Comparison of ENCODE assay signal across 14 cellular contexts in genomic region chr3:191138937-191139336, GRCh38.
A peak's percentile ranks its signal among the peaks of the same experiment; 100 is the strongest.
DNase-seq lines count a peak whose midpoint lies in the region; ATAC-seq, FAIRE-seq and TF ChIP-seq lines count a peak whose summit lies in the region.
"Had no signal": no experiment of that assay in that cellular context is flagged by ENCODE, and none has a peak within 500 bp of the region (broad histone marks: within the 10 kb centered on the region; RNA-seq: fewer than 3 reads in every experiment).

No MANE protein-coding gene starts in this region.

- no peaks in the 10 kb centered on the region for H4K20me1 ChIP-seq in astrocyte (ENCODE audit: insufficient read depth, low read length)

- no peak overlapping the region for H3K9ac ChIP-seq in astrocyte (ENCODE audit: low read length)

- H3K4me3 Mint-ChIP-seq in astrocyte (ENCODE audit: unreplicated experiment) = no peak overlapping the region
- H3K4me3 Mint-ChIP-seq in activated naive CD8-positive, alpha-beta T cell treated with anti-CD3 and anti-CD28 coated beads, Interleukin-2, amount 50 U/mL, for 24 hours = no peak overlapping the region
- H3K4me3 Mint-ChIP-seq: H9 had no signal

- no peaks in the 10 kb centered on the region for H3K36me3 ChIP-seq in astrocyte (ENCODE audit: insufficient read depth, low read length)

- peak; percentile 40 for ATAC-seq in GM18907 (IDR thresholded peaks at IDR 0.05; ENCODE audit: unreplicated experiment)
- peak; percentile 34 for ATAC-seq in GM21528 (IDR thresholded peaks at IDR 0.05; ENCODE audit: low FRiP score, unreplicated experiment)
- peak; percentile 33 for ATAC-seq in HG03175 (IDR thresholded peaks at IDR 0.05; ENCODE audit: unreplicated experiment)
- no peak for ATAC-seq in activated naive CD8-positive, alpha-beta T cell treated with anti-CD3 and anti-CD28 coated beads, Interleukin-2, amount 50 U/mL, for 24 hours
- no peak for ATAC-seq in HG03469 (IDR thresholded peaks at IDR 0.05; ENCODE audit: unreplicated experiment)

- no peak overlapping the region for H2AFZ ChIP-seq in astrocyte (ENCODE audit: low read depth, low read length)

- H3K9me3 Mint-ChIP-seq in astrocyte (ENCODE audit: unreplicated experiment) = no peaks in the 10 kb centered on the region
- H3K9me3 Mint-ChIP-seq in activated naive CD8-positive, alpha-beta T cell treated with anti-CD3 and anti-CD28 coated beads, Interleukin-2, amount 50 U/mL, for 24 hours = peaks cover 8% of the 10 kb centered on the region
- H3K9me3 Mint-ChIP-seq: H9 had no signal

- H3K27ac Mint-ChIP-seq in astrocyte (ENCODE audit: unreplicated experiment) = no peak overlapping the region
- no peak overlapping the region for H3K27ac Mint-ChIP-seq in activated naive CD8-positive, alpha-beta T cell treated with anti-CD3 and anti-CD28 coated beads, Interleukin-2, amount 50 U/mL, for 24 hours
- H3K27ac Mint-ChIP-seq: H9 had no signal

- H3K27me3 Mint-ChIP-seq in astrocyte (ENCODE audit: low read depth, unreplicated experiment) = no peaks in the 10 kb centered on the region
- H3K27me3 Mint-ChIP-seq in activated naive CD8-positive, alpha-beta T cell treated with anti-CD3 and anti-CD28 coated beads, Interleukin-2, amount 50 U/mL, for 24 hours = no peaks in the 10 kb centered on the region

- no peaks in the 10 kb centered on the region for H3K36me3 Mint-ChIP-seq in astrocyte (ENCODE audit: low read depth, unreplicated experiment)
- H3K36me3 Mint-ChIP-seq in activated naive CD8-positive, alpha-beta T cell treated with anti-CD3 and anti-CD28 coated beads, Interleukin-2, amount 50 U/mL, for 24 hours (ENCODE audit: low read depth) = no peaks in the 10 kb centered on the region

- no peak for TF ChIP-seq CTCF in astrocyte (IDR thresholded peaks at IDR 0.05; ENCODE audit: insufficient read depth, low read depth, low read length)

- H3K79me2 ChIP-seq in astrocyte (ENCODE audit: insufficient read depth, low read length) = no peaks in the 10 kb centered on the region

- H3K9me3 ChIP-seq in astrocyte (ENCODE audit: insufficient read depth, low read depth, low read length) = no peaks in the 10 kb centered on the region

- no peak for DNase-seq in astrocyte (ENCODE audit: low read depth)
- DNase-seq in activated naive CD8-positive, alpha-beta T cell treated with anti-CD3 and anti-CD28 coated beads, Interleukin-2, amount 50 U/mL, for 24 hours = no peak
- DNase-seq in ecto neural progenitor cell (ENCODE audit: low spot score) = no peak
- no peak for DNase-seq in NCI-H146 treated with DMSO at 0.1 percent for 48 hours (lab: John Stamatoyannopoulos, UW; ENCODE audit: unreplicated experiment)
- DNase-seq: activated gamma-delta T cell, H9, mesenchymal stem cell, NCI-H2171, substantia nigra had no signal

- no peaks in the 10 kb centered on the region for H3K27me3 ChIP-seq in astrocyte (ENCODE audit: insufficient read depth, low read length)

- FAIRE-seq in astrocyte (lab: Jason Lieb, UNC) = peak; percentile 70

- no peak overlapping the region for H3K4me2 ChIP-seq in astrocyte (ENCODE audit: low read length)

- no peak overlapping the region for H3K4me3 ChIP-seq in astrocyte (ENCODE audit: insufficient read depth, low read depth, low read length)

- no peak overlapping the region for H3K27ac ChIP-seq in astrocyte (ENCODE audit: low read depth, low read length)
- H3K27ac ChIP-seq: C4-2B had no signal

- H3K4me1 ChIP-seq in astrocyte (ENCODE audit: insufficient read depth, low read length) = peaks cover 3% of the 10 kb centered on the region

- peaks cover 9% of the 10 kb centered on the region for H3K4me1 Mint-ChIP-seq in astrocyte (ENCODE audit: low read depth, unreplicated experiment)
- no peaks in the 10 kb centered on the region for H3K4me1 Mint-ChIP-seq in activated naive CD8-positive, alpha-beta T cell treated with anti-CD3 and anti-CD28 coated beads, Interleukin-2, amount 50 U/mL, for 24 hours
- H3K4me1 Mint-ChIP-seq: H9 had no signal

Comparison
In these comparisons a context has a peak if more than half of its experiments do, and no peak if none do; other contexts are left out.
1. ATAC-seq: peak in GM18907 (single experiment), GM21528 (single experiment) and HG03175 (single experiment); none in activated naive CD8-positive, alpha-beta T cell treated with anti-CD3 and anti-CD28 coated beads, Interleukin-2, amount 50 U/mL, for 24 hours (single experiment) and HG03469 (single experiment).